In genomic region chr4:150457802-150458201, GRCh38 we compare ENCODE assay signal across 1 cellular context.
TF ChIP-seq lines count a peak whose summit lies in the region.

No MANE protein-coding gene starts in this region.

TF ChIP-seq in SK-N-SH, 30 proteins besides CTCF, POLR2A, EP300 and RAD21 (continued from another document):
- TF ChIP-seq ZBTB33 (IDR thresholded peaks at IDR 0.05; ENCODE audit: borderline replicate concordance, low read depth) (no peak), NFIC (IDR thresholded peaks at IDR 0.05; ENCODE audit: borderline replicate concordance) (0 out of 2 replicates have a peak, but pooled peaks have one; percentile 18), RFX5 (IDR thresholded peaks at IDR 0.05; ENCODE audit: low read length) (no peak), MEF2A (IDR thresholded peaks at IDR 0.05; ENCODE audit: borderline replicate concordance, low read depth) (no peak), ELF1 (IDR thresholded peaks at IDR 0.05) (no peak), FOXM1 (IDR thresholded peaks at IDR 0.05; ENCODE audit: low read depth) (no peak), TCF12 (IDR thresholded peaks at IDR 0.05) (peak; percentile 78), JUND (IDR thresholded peaks at IDR 0.05) (peak; percentile 24), EZH2phosphoT487 (IDR thresholded peaks at IDR 0.05; ENCODE audit: borderline replicate concordance, low read depth) (no peak), SIN3A (IDR thresholded peaks at IDR 0.05; ENCODE audit: borderline replicate concordance, low read depth, low read length) (no peak)
- TF ChIP-seq, protein P1, sequence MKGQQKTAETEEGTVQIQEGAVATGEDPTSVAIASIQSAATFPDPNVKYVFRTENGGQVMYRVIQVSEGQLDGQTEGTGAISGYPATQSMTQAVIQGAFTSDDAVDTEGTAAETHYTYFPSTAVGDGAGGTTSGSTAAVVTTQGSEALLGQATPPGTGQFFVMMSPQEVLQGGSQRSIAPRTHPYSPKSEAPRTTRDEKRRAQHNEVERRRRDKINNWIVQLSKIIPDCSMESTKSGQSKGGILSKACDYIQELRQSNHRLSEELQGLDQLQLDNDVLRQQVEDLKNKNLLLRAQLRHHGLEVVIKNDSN (IDR thresholded peaks at IDR 0.05; ENCODE audit: borderline replicate concordance, low read depth), result no peak
- TF ChIP-seq, protein P2, sequence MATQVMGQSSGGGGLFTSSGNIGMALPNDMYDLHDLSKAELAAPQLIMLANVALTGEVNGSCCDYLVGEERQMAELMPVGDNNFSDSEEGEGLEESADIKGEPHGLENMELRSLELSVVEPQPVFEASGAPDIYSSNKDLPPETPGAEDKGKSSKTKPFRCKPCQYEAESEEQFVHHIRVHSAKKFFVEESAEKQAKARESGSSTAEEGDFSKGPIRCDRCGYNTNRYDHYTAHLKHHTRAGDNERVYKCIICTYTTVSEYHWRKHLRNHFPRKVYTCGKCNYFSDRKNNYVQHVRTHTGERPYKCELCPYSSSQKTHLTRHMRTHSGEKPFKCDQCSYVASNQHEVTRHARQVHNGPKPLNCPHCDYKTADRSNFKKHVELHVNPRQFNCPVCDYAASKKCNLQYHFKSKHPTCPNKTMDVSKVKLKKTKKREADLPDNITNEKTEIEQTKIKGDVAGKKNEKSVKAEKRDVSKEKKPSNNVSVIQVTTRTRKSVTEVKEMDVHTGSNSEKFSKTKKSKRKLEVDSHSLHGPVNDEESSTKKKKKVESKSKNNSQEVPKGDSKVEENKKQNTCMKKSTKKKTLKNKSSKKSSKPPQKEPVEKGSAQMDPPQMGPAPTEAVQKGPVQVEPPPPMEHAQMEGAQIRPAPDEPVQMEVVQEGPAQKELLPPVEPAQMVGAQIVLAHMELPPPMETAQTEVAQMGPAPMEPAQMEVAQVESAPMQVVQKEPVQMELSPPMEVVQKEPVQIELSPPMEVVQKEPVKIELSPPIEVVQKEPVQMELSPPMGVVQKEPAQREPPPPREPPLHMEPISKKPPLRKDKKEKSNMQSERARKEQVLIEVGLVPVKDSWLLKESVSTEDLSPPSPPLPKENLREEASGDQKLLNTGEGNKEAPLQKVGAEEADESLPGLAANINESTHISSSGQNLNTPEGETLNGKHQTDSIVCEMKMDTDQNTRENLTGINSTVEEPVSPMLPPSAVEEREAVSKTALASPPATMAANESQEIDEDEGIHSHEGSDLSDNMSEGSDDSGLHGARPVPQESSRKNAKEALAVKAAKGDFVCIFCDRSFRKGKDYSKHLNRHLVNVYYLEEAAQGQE (IDR thresholded peaks at IDR 0.05; ENCODE audit: low read depth, low read length), result no peak
